In the genomic region with DNA sequence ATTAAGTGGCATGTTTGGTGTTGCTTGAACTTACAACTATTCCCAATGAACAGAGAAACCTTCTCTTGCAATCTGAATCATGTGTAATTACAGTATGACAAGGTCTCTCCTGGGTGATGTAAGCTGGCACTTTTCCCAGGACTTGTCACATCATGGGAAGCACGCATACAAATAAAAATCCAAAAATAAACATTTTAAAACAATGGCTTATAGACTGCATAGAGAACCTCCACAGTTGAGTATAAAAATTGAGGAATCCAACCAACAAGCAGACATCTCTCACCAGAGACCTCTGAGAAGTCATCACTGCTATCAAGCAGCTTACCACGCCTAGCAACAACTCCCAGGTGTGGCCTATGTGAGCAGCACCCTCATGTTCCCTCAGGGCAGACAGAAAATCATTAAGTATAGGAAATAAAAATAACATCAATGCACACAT, we compare ENCODE assay signal across 10 cellular contexts. TPM values are rescaled to one million over a fixed set of nuclear protein-coding genes. Genes with fewer than 3 reads are reported as not detected.
DNase-seq lines count a peak whose midpoint lies in the region; TF ChIP-seq lines count a peak whose summit lies in the region.
"Had no signal": no experiment of that assay in that cellular context is flagged by ENCODE, and none has a peak within 500 bp of the region (broad histone marks: within the 10 kb centered on the region; RNA-seq: fewer than 3 reads in every experiment).

No MANE protein-coding gene starts in this region.

- H3K27me3 ChIP-seq in ovary: no peaks in the 10 kb centered on the region

- H3K27ac ChIP-seq in ovary: no peak overlapping the region

- H3K4me3 ChIP-seq in ovary: no peak overlapping the region

- peak; percentile 12 for DNase-seq in NCI-H2196 (lab: John Stamatoyannopoulos, UW; ENCODE audit: unreplicated experiment)
- DNase-seq in NCI-H2196 treated with DMSO at 0.1 percent for 48 hours (lab: John Stamatoyannopoulos, UW; ENCODE audit: unreplicated experiment): no peak
- peak; percentile 34 to 65 for DNase-seq in NCI-H446 (lab: John Stamatoyannopoulos, UW)
- DNase-seq in dermis blood vessel endothelial cell: peak; percentile 85
- DNase-seq in pulmonary artery endothelial cell (ENCODE audit: low read depth, low spot score): peak; percentile 66
- no peak for DNase-seq in ovary
- DNase-seq in globus pallidus (ENCODE audit: low spot score): no peak
- DNase-seq in endothelial cell (ENCODE audit: low spot score): no peak
- DNase-seq: activated B cell treated with CpG ODN at 0.5 μM for 24 hours had no signal

- no peak for TF ChIP-seq EP300 in ovary (IDR thresholded peaks at IDR 0.05)

- H3K36me3 ChIP-seq in ovary: no peaks in the 10 kb centered on the region

- intact Hi-C loops in ovary (cut with DNase I): no loop called here

- H3K4me3 Mint-ChIP-seq in endothelial cell (ENCODE audit: unreplicated experiment): no peak overlapping the region
- H3K4me3 Mint-ChIP-seq: activated B cell treated with CpG ODN at 0.5 μM for 24 hours, B cell had no signal

- TF ChIP-seq CTCF in ovary (IDR thresholded peaks at IDR 0.05): no peak
- no peak for TF ChIP-seq CTCF in endothelial cell (IDR thresholded peaks at IDR 0.05; ENCODE audit: unreplicated experiment)

- H3K9me3 ChIP-seq in ovary: no peaks in the 10 kb centered on the region

- no peak for TF ChIP-seq POLR2A in ovary (IDR thresholded peaks at IDR 0.05)

- no peaks in the 10 kb centered on the region for H3K4me1 ChIP-seq in ovary (ENCODE audit: insufficient read depth)

- peaks cover 11% of the 10 kb centered on the region for H3K27me3 Mint-ChIP-seq in endothelial cell (ENCODE audit: unreplicated experiment)

- WGBS in ovary, 3 donors: 74 to 86% (median 80%) methylated on average over 2 of the region's 2 CpGs

- H3K4me1 Mint-ChIP-seq in endothelial cell (ENCODE audit: unreplicated experiment): peaks cover 14% of the 10 kb centered on the region

- peaks cover 5% of the 10 kb centered on the region for H3K36me3 Mint-ChIP-seq in endothelial cell (ENCODE audit: low read depth, unreplicated experiment)

- H3K27ac Mint-ChIP-seq in endothelial cell (ENCODE audit: unreplicated experiment): no peak overlapping the region
- H3K27ac Mint-ChIP-seq: activated B cell treated with CpG ODN at 0.5 μM for 24 hours, B cell had no signal

- no peaks in the 10 kb centered on the region for H3K9me3 Mint-ChIP-seq in endothelial cell (ENCODE audit: unreplicated experiment)
- H3K9me3 Mint-ChIP-seq: activated B cell treated with CpG ODN at 0.5 μM for 24 hours had no signal

RNA-seq across cellular contexts. Expression of a gene that starts 3.9 kb away (rescaled TPM):
- total RNA-seq in dermis blood vessel endothelial cell (7.3 and 13.8 TPM in 2 replicates), pulmonary artery endothelial cell (9.4 and 19.3 TPM in 2 replicates), ovary (10 to 100 TPM in 6 of 7 donors, 1 to 10 TPM in 1; 8.7 to 15.4 (median 13.8) TPM), endothelial cell (ENCODE audit: unreplicated experiment) (25.2 TPM)
- polyA plus RNA-seq in ovary: 10 to 100 TPM; 10.5 to 14.3 TPM

Comparison
In these comparisons a context has a peak if more than half of its experiments do, and no peak if none do; other contexts are left out.
1. DNase-seq: peak in NCI-H2196 (single experiment), NCI-H446 (2 of 2), dermis blood vessel endothelial cell (single experiment) and pulmonary artery endothelial cell (single experiment); none in NCI-H2196 treated with DMSO at 0.1 percent for 48 hours (single experiment), ovary (0 of 5), globus pallidus (single experiment) and endothelial cell (single experiment).